22 cellular contexts compared by ENCODE assay signal in genomic region chr6:37831457-37831856, GRCh38.
DNase-seq lines count a peak whose midpoint lies in the region; ATAC-seq and TF ChIP-seq lines count a peak whose summit lies in the region.
"Had no signal": no experiment of that assay in that cellular context is flagged by ENCODE, and none has a peak within 500 bp of the region (broad histone marks: within the 10 kb centered on the region; RNA-seq: fewer than 3 reads in every experiment).

No MANE protein-coding gene starts in this region.

- H3K79me2 ChIP-seq in Loucy (ENCODE audit: insufficient read depth, low read length) = peaks cover 100% of the 10 kb centered on the region

- H3K36me3 ChIP-seq in Loucy (ENCODE audit: insufficient read depth, low read length) = peaks cover 18% of the 10 kb centered on the region; the same call in 1 of the 2 replicates

- no peak for TF ChIP-seq CTCF in Loucy (conservative IDR thresholded peaks at IDR 0.05; ENCODE audit: low read length)

- H3K4me3 Mint-ChIP-seq in activated naive CD8-positive, alpha-beta T cell = no peak overlapping the region
- H3K4me3 Mint-ChIP-seq in activated naive CD8-positive, alpha-beta T cell treated with anti-CD3 and anti-CD28 coated beads, Interleukin-2, amount 50 U/mL, for 24 hours = no peak overlapping the region
- H3K4me3 Mint-ChIP-seq in memory B cell = no peak overlapping the region
- H3K4me3 Mint-ChIP-seq: GM23338 had no signal

- H3K4me3 ChIP-seq in Loucy (ENCODE audit: low read length, poor library complexity, severe bottlenecking) = no peak overlapping the region
- H3K4me3 ChIP-seq: GM23338, HAP-1, SK-N-MC had no signal

- H3K9me2 ChIP-seq in Loucy (replicated peaks; ENCODE audit: low read depth, low read length) = no peaks in the 10 kb centered on the region

- H3K36me3 Mint-ChIP-seq in activated naive CD8-positive, alpha-beta T cell = peaks cover 12% of the 10 kb centered on the region
- H3K36me3 Mint-ChIP-seq in activated naive CD8-positive, alpha-beta T cell treated with anti-CD3 and anti-CD28 coated beads, Interleukin-2, amount 50 U/mL, for 24 hours (ENCODE audit: low read depth) = peaks cover 29% of the 10 kb centered on the region
- H3K36me3 Mint-ChIP-seq in memory B cell = peaks cover 19% of the 10 kb centered on the region

- peaks cover 63% of the 10 kb centered on the region for H3K4me1 Mint-ChIP-seq in activated naive CD8-positive, alpha-beta T cell (ENCODE audit: low read depth)
- peaks cover 60% of the 10 kb centered on the region for H3K4me1 Mint-ChIP-seq in activated naive CD8-positive, alpha-beta T cell treated with anti-CD3 and anti-CD28 coated beads, Interleukin-2, amount 50 U/mL, for 24 hours
- peaks cover 44% of the 10 kb centered on the region for H3K4me1 Mint-ChIP-seq in memory B cell

- H3K27me3 ChIP-seq in Loucy (ENCODE audit: insufficient read depth, low read length, poor library complexity, severe bottlenecking) = no peaks in the 10 kb centered on the region

- no peaks in the 10 kb centered on the region for H3K27me3 Mint-ChIP-seq in activated naive CD8-positive, alpha-beta T cell
- H3K27me3 Mint-ChIP-seq in activated naive CD8-positive, alpha-beta T cell treated with anti-CD3 and anti-CD28 coated beads, Interleukin-2, amount 50 U/mL, for 24 hours = no peaks in the 10 kb centered on the region
- no peaks in the 10 kb centered on the region for H3K27me3 Mint-ChIP-seq in memory B cell

- no peak for ATAC-seq in activated naive CD8-positive, alpha-beta T cell treated with anti-CD3 and anti-CD28 coated beads, Interleukin-2, amount 50 U/mL, for 24 hours
- no peak for ATAC-seq in memory B cell (ENCODE audit: low read depth)
- no peak for ATAC-seq in GM21360 (IDR thresholded peaks at IDR 0.05; ENCODE audit: unreplicated experiment)
- no peak for ATAC-seq in HG03039 (IDR thresholded peaks at IDR 0.05; ENCODE audit: unreplicated experiment)
- ATAC-seq: GM23338 had no signal

- H3K9ac ChIP-seq in Loucy (ENCODE audit: low read depth, low read length, poor library complexity, severe bottlenecking) = no peak overlapping the region

- peaks cover 8% of the 10 kb centered on the region; the same call in 1 of the 2 replicates for H3F3A ChIP-seq in Loucy (ENCODE audit: low read depth)

- DNase-seq in activated naive CD8-positive, alpha-beta T cell treated with anti-CD3 and anti-CD28 coated beads, Interleukin-2, amount 50 U/mL, for 24 hours = no peak
- DNase-seq in memory B cell (ENCODE audit: low spot score in 2 of 2) (no peak), DMS114 treated with DMSO at 0.1 percent for 48 hours (lab: John Stamatoyannopoulos, UW; ENCODE audit: unreplicated experiment) (no peak)
- DNase-seq: Caco-2; DMS 273 treated with DMSO at 0.1 percent for 48 hours; DND-41; KBM-7; NCI-H1092; NCI-H1436 treated with DMSO at 0.1 percent for 48 hours; NCI-H2029; NCI-H226; NCI-H510A treated with DMSO at 0.1 percent for 48 hours; NCI-H774; NK-92 treated with Interleukin-12 subunit alpha and Interleukin-12 subunit beta, amount 100 ng/mL, for 24 hours; SHP77 treated with DMSO at 0.1 percent for 48 hours had no signal

- peaks cover 78% of the 10 kb centered on the region for H4K20me1 ChIP-seq in Loucy (ENCODE audit: insufficient read depth, low read length, poor library complexity, severe bottlenecking)

- H3K27ac Mint-ChIP-seq in activated naive CD8-positive, alpha-beta T cell = peak overlapping the region; percentile 36
- no peak overlapping the region for H3K27ac Mint-ChIP-seq in activated naive CD8-positive, alpha-beta T cell treated with anti-CD3 and anti-CD28 coated beads, Interleukin-2, amount 50 U/mL, for 24 hours
- H3K27ac Mint-ChIP-seq in memory B cell = peak overlapping the region; percentile 28
- H3K27ac Mint-ChIP-seq: GM23338 had no signal

- peaks cover 6% of the 10 kb centered on the region; the same call in 1 of the 2 replicates for H3K9me3 ChIP-seq in Loucy (ENCODE audit: insufficient read depth, low read depth, low read length)
- H3K9me3 ChIP-seq: Caco-2, HAP-1 had no signal

- H3K9me3 Mint-ChIP-seq in activated naive CD8-positive, alpha-beta T cell (ENCODE audit: low read depth) = peaks cover 5% of the 10 kb centered on the region
- peaks cover 5% of the 10 kb centered on the region for H3K9me3 Mint-ChIP-seq in activated naive CD8-positive, alpha-beta T cell treated with anti-CD3 and anti-CD28 coated beads, Interleukin-2, amount 50 U/mL, for 24 hours
- H3K9me3 Mint-ChIP-seq in memory B cell = peaks cover 1% of the 10 kb centered on the region

- no peak overlapping the region for H2AFZ ChIP-seq in Loucy (ENCODE audit: low read length)
- H2AFZ ChIP-seq: GM23338 had no signal

- peak overlapping the region; percentile 100 for H3K4me2 ChIP-seq in Loucy (ENCODE audit: low read depth, low read length, poor library complexity, severe bottlenecking)
- H3K4me2 ChIP-seq: GM23338 had no signal

- peaks cover 55% of the 10 kb centered on the region for H3K4me1 ChIP-seq in Loucy (ENCODE audit: insufficient read depth, low read length, poor library complexity, severe bottlenecking)
- H3K4me1 ChIP-seq: Caco-2 had no signal
